ENCODE assay signal across 8 cellular contexts in genomic region chr11:10451399-10452116, GRCh38. TPM values are rescaled to one million over a fixed set of nuclear protein-coding genes. Genes with fewer than 3 reads are reported as not detected.
DNase-seq lines count a peak whose midpoint lies in the region; ATAC-seq and TF ChIP-seq lines count a peak whose summit lies in the region.

No MANE protein-coding gene starts in this region.

- H3K36me3 Mint-ChIP-seq in CD14-positive monocyte, result peaks cover 3 to 5% of the 10 kb centered on the region in 2 donors

- no peaks in the 10 kb centered on the region for H3K27me3 ChIP-seq in adipocyte (replicated peaks; ENCODE audit: control insufficient read depth, insufficient read depth, low read length)
- H3K27me3 ChIP-seq in mononuclear cell (ENCODE audit: insufficient read depth, low read length), result no peaks in the 10 kb centered on the region

- H3K4me3 Mint-ChIP-seq in CD14-positive monocyte, result peak overlapping the region; percentile 83 to 86

- peaks cover 49% of the 10 kb centered on the region for H3K4me1 Mint-ChIP-seq in CD14-positive monocyte

- H3K36me3 ChIP-seq in adipocyte (ENCODE audit: control insufficient read depth, insufficient read depth, low read length, severe bottlenecking), result no peaks in the 10 kb centered on the region

- H3K4me1 ChIP-seq in adipocyte (ENCODE audit: control insufficient read depth, insufficient read depth, low read length) (peaks cover 30% of the 10 kb centered on the region), mononuclear cell (ENCODE audit: insufficient read depth, low read length) (peaks cover 52% of the 10 kb centered on the region)

- TF ChIP-seq POLR2A in NB4 (IDR thresholded peaks at IDR 0.05; ENCODE audit: extremely low read depth, insufficient read length), result no peak

- intact Hi-C loops in CD14-positive monocyte (cut with micrococcal nuclease), result loop anchor here in 1 of 2 donors (2.0 kb wide), 1 partner anchor 15 kb away; no protein-coding TSS in a partner anchor

- H3K4me3 ChIP-seq in NB4 (ENCODE audit: low read depth, low read length) (peak overlapping the region; percentile 80), adipocyte (ENCODE audit: low read length) (peak overlapping the region; percentile 76), mononuclear cell (ENCODE audit: low read length) (peak overlapping the region; percentile 57)

- ATAC-seq in HG03135 (IDR thresholded peaks at IDR 0.05; ENCODE audit: unreplicated experiment) (no peak), HG03571 (IDR thresholded peaks at IDR 0.05; ENCODE audit: unreplicated experiment) (no peak), GM21619 (IDR thresholded peaks at IDR 0.05; ENCODE audit: unreplicated experiment) (no peak)

- peak; percentile 24 for TF ChIP-seq CTCF in CD14-positive monocyte (IDR thresholded peaks at IDR 0.05)
- no peak for TF ChIP-seq CTCF in NB4 (IDR thresholded peaks at IDR 0.05; ENCODE audit: low read depth, low read length)

- H3K9me3 Mint-ChIP-seq in CD14-positive monocyte, result no peaks in the 10 kb centered on the region

- peaks cover 0 to 9% (median 8%) of the 10 kb centered on the region in 3 donors for H3K27me3 Mint-ChIP-seq in CD14-positive monocyte (ENCODE audit: low read depth in 3 of 3)

- H3K9ac ChIP-seq in adipocyte (ENCODE audit: low read length), result peak overlapping the region; percentile 82

- DNase-seq in CD14-positive monocyte (ENCODE audit: low spot score) (no peak), NB4 (ENCODE audit: low read depth) (peak; percentile 93), adipocyte (ENCODE audit: low read depth) (no peak), DMS114 treated with DMSO at 0.1 percent for 48 hours (lab: John Stamatoyannopoulos, UW; ENCODE audit: unreplicated experiment) (no peak)

- H3K27ac Mint-ChIP-seq in CD14-positive monocyte, result peak overlapping the region; percentile 61 to 87 (median 80)

- H3K9me3 ChIP-seq in adipocyte (ENCODE audit: control insufficient read depth, low read length) (no peaks in the 10 kb centered on the region), mononuclear cell (ENCODE audit: low read depth, low read length) (no peaks in the 10 kb centered on the region)

RNA-seq across cellular contexts. Expression of gene AMPD3, which starts 3.5 kb away (rescaled TPM):
- 10 to 100 TPM; 10.5 to 14.3 TPM for polyA plus RNA-seq in CD14-positive monocyte
- 20.1 TPM for total RNA-seq in mononuclear cell
